ENCODE assay signal across 9 cellular contexts in genomic region chr9:81083062-81083461, GRCh38.
DNase-seq lines count a peak whose midpoint lies in the region; ATAC-seq, FAIRE-seq and TF ChIP-seq lines count a peak whose summit lies in the region.
"Had no signal": no experiment of that assay in that cellular context is flagged by ENCODE, and none has a peak within 500 bp of the region (broad histone marks: within the 10 kb centered on the region; RNA-seq: fewer than 3 reads in every experiment).

No MANE protein-coding gene starts in this region.

- TF ChIP-seq EP300 in sigmoid colon (IDR thresholded peaks at IDR 0.05): no peak

- H3K27ac ChIP-seq in SJCRH30 (no peak overlapping the region), sigmoid colon (peak overlapping the region in 3 of 4 donors; percentile 13 to 45 (median 15))
- H3K27ac ChIP-seq: prostate gland had no signal

- no peak overlapping the region for H3K4me3 ChIP-seq in SJCRH30
- H3K4me3 ChIP-seq in sigmoid colon: no peak overlapping the region
- H3K4me3 ChIP-seq: prostate gland had no signal

- TF ChIP-seq CTCF in sigmoid colon (IDR thresholded peaks at IDR 0.05): peak in 3 of 4 experiments; percentile 31 to 48 (median 33)

- DNase-seq in H54 (ENCODE audit: insufficient read length, low spot score) (peak; percentile 14), SJCRH30 (peak; percentile 47 to 71), fibroblast of the conjunctiva (ENCODE audit: low read depth) (peak; percentile 13), sigmoid colon (peak; percentile 63)
- DNase-seq: MM.1S had no signal

- no peaks in the 10 kb centered on the region for H3K36me3 ChIP-seq in SJCRH30
- H3K36me3 ChIP-seq in sigmoid colon: no peaks in the 10 kb centered on the region
- H3K36me3 ChIP-seq: prostate gland had no signal

- H3K4me1 ChIP-seq in SJCRH30 (peaks cover 37% of the 10 kb centered on the region), sigmoid colon (peaks cover 0 to 26% (median 22%) of the 10 kb centered on the region in 4 donors)
- H3K4me1 ChIP-seq: prostate gland had no signal

- 58 to 62% methylated on average over 4 of the region's 4 CpGs for WGBS in sigmoid colon, 2 donors

- H3K9me3 ChIP-seq in SJCRH30 (replicated peaks): no peaks in the 10 kb centered on the region
- no peaks in the 10 kb centered on the region for H3K9me3 ChIP-seq in sigmoid colon
- H3K9me3 ChIP-seq: prostate gland had no signal

- ATAC-seq in GM21390 (IDR thresholded peaks at IDR 0.05; ENCODE audit: unreplicated experiment) (no peak), GM21360 (IDR thresholded peaks at IDR 0.05; ENCODE audit: unreplicated experiment) (no peak), GM21737 (IDR thresholded peaks at IDR 0.05; ENCODE audit: unreplicated experiment) (no peak)

- H3K27me3 ChIP-seq in SJCRH30 (no peaks in the 10 kb centered on the region), sigmoid colon (no peaks in the 10 kb centered on the region)

- FAIRE-seq in H54 (lab: Jason Lieb, UNC): peak; percentile 98

- TF ChIP-seq POLR2A in H54 (IDR thresholded peaks at IDR 0.05; ENCODE audit: low read depth, low read length): no peak
- no peak for TF ChIP-seq POLR2A in sigmoid colon (IDR thresholded peaks at IDR 0.05)

- intact Hi-C loops in sigmoid colon (cut with DNase I): loop anchor here (10.0 kb wide), 1 partner anchor 602 kb away; the partner anchor contains the start of gene TLE1

Comparison
In these comparisons a context has a peak if more than half of its experiments do, and no peak if none do; other contexts are left out.
1. DNase-seq: peak in every context shown above with its lines; median percentile 63 in sigmoid colon; 59 in SJCRH30; 14 in H54; 13 in fibroblast of the conjunctiva.